Comparison of ENCODE assay signal across 20 cellular contexts in the genomic region with DNA sequence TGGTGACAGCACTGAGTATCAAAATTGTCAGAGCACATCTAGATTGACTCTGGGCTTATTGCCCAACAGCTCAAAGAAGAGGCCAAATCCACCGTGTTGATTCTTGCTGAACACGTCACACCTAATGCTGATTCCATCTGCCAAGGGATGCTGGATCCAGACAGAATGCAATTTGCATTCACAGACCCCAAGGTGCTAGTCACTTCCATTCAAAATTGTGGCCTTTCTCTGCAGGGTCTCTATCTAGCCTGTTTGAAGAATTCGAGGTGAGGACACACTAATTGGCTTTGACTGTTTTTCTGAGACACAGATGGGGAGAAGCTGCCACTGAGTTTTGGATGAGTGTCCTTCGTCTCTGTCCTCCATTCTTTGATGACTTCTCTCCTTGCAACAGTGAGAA. TPM values are rescaled to one million over a fixed set of nuclear protein-coding genes. Genes with fewer than 3 reads are reported as not detected.
DNase-seq lines count a peak whose midpoint lies in the region; ATAC-seq lines count a peak whose summit lies in the region.
"Had no signal": no experiment of that assay in that cellular context is flagged by ENCODE, and none has a peak within 500 bp of the region (broad histone marks: within the 10 kb centered on the region; RNA-seq: fewer than 3 reads in every experiment).

No MANE protein-coding gene starts in this region.

- ATAC-seq in HG03135 (IDR thresholded peaks at IDR 0.05; ENCODE audit: unreplicated experiment) (no peak), GM21381 (IDR thresholded peaks at IDR 0.05; ENCODE audit: unreplicated experiment) (no peak)
- ATAC-seq: GM12878, GM23338, K562 had no signal

- no peaks in the 10 kb centered on the region for H3K79me2 ChIP-seq in mesendoderm (ENCODE audit: control insufficient read depth, insufficient read depth, low read length)

- H3K27ac ChIP-seq in SK-N-MC (peak overlapping the region; percentile 97), mesendoderm (ENCODE audit: low read depth, low read length) (peak overlapping the region; percentile 96)
- H3K27ac ChIP-seq: BLaER1 had no signal

- no peaks in the 10 kb centered on the region for H3K27me3 ChIP-seq in mesendoderm (ENCODE audit: insufficient read depth, low read length, poor library complexity)
- H3K27me3 ChIP-seq: BLaER1 had no signal

- H3K4ac ChIP-seq in mesendoderm (ENCODE audit: low read depth, low read length), result peak overlapping the region; percentile 85

- no CpG with 5 or more reads among the region's 4 CpGs for WGBS in mesendoderm (ENCODE audit: extremely low coverage, insufficient coverage, low lambda C conversion rate)

- no peak overlapping the region for H3K23ac ChIP-seq in mesendoderm (ENCODE audit: low read length)

- H3K4me3 ChIP-seq in SK-N-MC (no peak overlapping the region), mesendoderm (ENCODE audit: low read length) (no peak overlapping the region)
- H3K4me3 ChIP-seq: BLaER1, GM12878, GM23338, K562 had no signal

- peak overlapping the region; percentile 35 for H2AK5ac ChIP-seq in mesendoderm (ENCODE audit: low read length)

- H3K36me3 ChIP-seq in SK-N-MC (ENCODE audit: insufficient read depth, low read length) (no peaks in the 10 kb centered on the region; the same call in 1 of the 2 replicates), mesendoderm (ENCODE audit: control insufficient read depth, insufficient read depth, low read length) (no peaks in the 10 kb centered on the region)
- H3K36me3 ChIP-seq: BLaER1 had no signal

- no peaks in the 10 kb centered on the region; the same call in 1 of the 2 replicates for H3K9me3 ChIP-seq in SK-N-MC (ENCODE audit: low read depth, low read length)

- no peak overlapping the region for H4K8ac ChIP-seq in mesendoderm (ENCODE audit: low read depth, low read length)

- H3K79me1 ChIP-seq in mesendoderm (ENCODE audit: low read length), result no peaks in the 10 kb centered on the region

- H3K18ac ChIP-seq in mesendoderm (ENCODE audit: low read length), result peak overlapping the region; percentile 88

- DNase-seq in NCI-H82 (lab: John Stamatoyannopoulos, UW) (peak; percentile 61), NCI-H82 treated with DMSO at 0.1 percent for 48 hours (lab: John Stamatoyannopoulos, UW; ENCODE audit: unreplicated experiment) (no peak), NCI-H1694 treated with DMSO at 0.1 percent for 48 hours (lab: John Stamatoyannopoulos, UW) (peak; percentile 76), SK-N-MC (ENCODE audit: low read depth, low spot score) (no peak), mesendoderm (peak; percentile 98), NCI-H524 (lab: John Stamatoyannopoulos, UW) (no peak)
- DNase-seq: 8988T; CD4-positive, alpha-beta memory T cell; DMS53; DND-41; EL; HCEC 1CT; IMR-90 had no signal

- no peak overlapping the region for H3K4me2 ChIP-seq in mesendoderm (ENCODE audit: low read length)
- H3K4me2 ChIP-seq: BLaER1, GM23338 had no signal

- H4K5ac ChIP-seq in mesendoderm (ENCODE audit: low read length), result no peak overlapping the region

- H2BK120ac ChIP-seq in mesendoderm (ENCODE audit: low read depth, low read length), result peak overlapping the region; percentile 13

- H2BK15ac ChIP-seq in mesendoderm (replicated peaks; ENCODE audit: low read depth), result no peak overlapping the region

- peaks cover 22% of the 10 kb centered on the region for H3K4me1 ChIP-seq in mesendoderm (ENCODE audit: control insufficient read depth, low read depth, low read length)

- no peak overlapping the region for H3K9ac ChIP-seq in SK-N-MC (ENCODE audit: insufficient read length)
- H3K9ac ChIP-seq in mesendoderm (ENCODE audit: low read length), result peak overlapping the region; percentile 59
- H3K9ac ChIP-seq: BLaER1 had no signal

- H2BK5ac ChIP-seq in mesendoderm (ENCODE audit: low read length), result peak overlapping the region; percentile 100

- peak overlapping the region; percentile 72 for H3K56ac ChIP-seq in mesendoderm (ENCODE audit: low read length)

RNA-seq across cellular contexts. Expression of a gene that starts 13.4 kb away (rescaled TPM):
- polyA plus RNA-seq in mesendoderm (2013, experiment 1 of 2), result 2.4 TPM
- polyA plus RNA-seq in mesendoderm (2013, experiment 2 of 2), result 2.5 TPM
- polyA plus RNA-seq: CD14-positive monocyte; CD4-positive, alpha-beta memory T cell; K562 had no signal

Comparison
In these comparisons a context has a peak if more than half of its experiments do, and no peak if none do; other contexts are left out.
1. DNase-seq: peak in NCI-H82 (single experiment), NCI-H1694 treated with DMSO at 0.1 percent for 48 hours (single experiment) and mesendoderm (single experiment); none in NCI-H82 treated with DMSO at 0.1 percent for 48 hours (single experiment), SK-N-MC (single experiment) and NCI-H524 (0 of 2).